In the genomic region with DNA sequence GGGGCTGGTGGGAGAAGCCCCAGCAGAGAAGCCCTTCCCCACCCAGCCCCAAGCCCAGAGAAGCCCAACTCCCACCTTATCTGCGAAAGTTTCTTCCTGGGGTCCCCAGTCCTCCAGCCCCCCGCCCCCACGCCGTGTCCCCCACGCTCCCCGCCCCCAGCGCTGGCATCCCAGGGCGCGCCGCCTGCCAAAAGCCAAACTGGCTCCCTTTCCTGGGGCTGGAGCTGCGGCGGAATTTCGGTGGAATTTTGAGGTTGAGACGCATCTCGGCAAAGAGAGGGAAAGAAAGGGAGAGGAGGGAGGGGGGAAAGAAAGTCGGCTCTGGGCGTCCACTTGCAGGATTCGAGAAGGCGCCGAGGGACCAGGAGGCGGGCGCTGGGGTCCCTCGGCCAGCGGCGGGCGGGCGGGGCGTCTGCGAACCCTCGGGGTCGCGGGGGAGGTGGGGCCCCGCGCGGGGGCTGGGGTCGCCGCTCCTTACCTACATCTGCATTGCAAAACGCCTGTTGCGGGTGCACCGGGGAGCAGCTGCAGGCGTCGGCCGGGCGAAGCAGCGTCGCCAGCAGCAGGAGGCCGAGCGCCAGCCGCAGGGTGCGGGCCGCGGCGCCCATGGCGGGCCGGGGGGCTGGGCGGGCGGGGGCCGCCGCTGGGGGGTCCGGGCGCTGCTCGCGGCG, we compare ENCODE assay signal across 8 cellular contexts. TPM values are rescaled to one million over a fixed set of nuclear protein-coding genes. Genes with fewer than 3 reads are reported as not detected.
DNase-seq lines count a peak whose midpoint lies in the region; ATAC-seq and TF ChIP-seq lines count a peak whose summit lies in the region.

No MANE protein-coding gene starts in this region.

- peaks cover 1 to 4% (median 1%) of the 10 kb centered on the region in 3 donors for H3K27me3 Mint-ChIP-seq in CD14-positive monocyte (ENCODE audit: low read depth in 3 of 3)

- H4K20me1 ChIP-seq in MM.1S (ENCODE audit: insufficient read depth, low read length) = peaks cover 5% of the 10 kb centered on the region; the same call in 1 of the 2 replicates

- no peak for ATAC-seq in GM21367 (IDR thresholded peaks at IDR 0.05; ENCODE audit: unreplicated experiment)

- no peaks in the 10 kb centered on the region for H3K9me3 ChIP-seq in MM.1S (replicated peaks; ENCODE audit: insufficient read depth, low read length)
- H3K9me3 ChIP-seq in mesodermal cell (ENCODE audit: control insufficient read depth, low read length) = no peaks in the 10 kb centered on the region

- intact Hi-C loops in CD14-positive monocyte (cut with micrococcal nuclease) = loop anchor here (2.0 to 5.0 kb wide), 5 partner anchors 42 to 62 kb away; no protein-coding TSS in a partner anchor

- peaks cover 51% of the 10 kb centered on the region for H3K79me2 ChIP-seq in MM.1S (ENCODE audit: low read length)

- H3K36me3 ChIP-seq in MM.1S (replicated peaks; ENCODE audit: insufficient read depth, low read length) (no peaks in the 10 kb centered on the region), mesodermal cell (ENCODE audit: control insufficient read depth, insufficient read depth, low read length) (peaks cover 6% of the 10 kb centered on the region)

- peaks cover 48% of the 10 kb centered on the region for H3K4me1 Mint-ChIP-seq in CD14-positive monocyte

- WGBS in mesodermal cell (ENCODE audit: insufficient coverage in 2 of 2), 2 experiments = 1% methylated on average over 36 to 48 of the region's 64 CpGs

- peak overlapping the region; percentile 93 for H3K9ac ChIP-seq in MM.1S (ENCODE audit: low read length)

- H3K36me3 Mint-ChIP-seq in CD14-positive monocyte = peaks cover 16 to 21% of the 10 kb centered on the region in 2 donors

- peak overlapping the region; percentile 91 for H3K4me3 ChIP-seq in MM.1S (ENCODE audit: low read length)
- H3K4me3 ChIP-seq in coronary artery = peak overlapping the region; percentile 90
- peak overlapping the region; percentile 60 for H3K4me3 ChIP-seq in mesodermal cell (ENCODE audit: extremely low read depth, insufficient read depth, low read length, poor library complexity, severe bottlenecking)

- H3K4me1 ChIP-seq in MM.1S (ENCODE audit: low read length) (peaks cover 19% of the 10 kb centered on the region), mesodermal cell (ENCODE audit: control insufficient read depth, insufficient read depth, low read length, poor library complexity, severe bottlenecking) (peaks cover 23% of the 10 kb centered on the region)

- no peak overlapping the region for H2AFZ ChIP-seq in MM.1S (ENCODE audit: low read length)

- H3K9me2 ChIP-seq in MM.1S (replicated peaks; ENCODE audit: insufficient read depth, low read length) = no peaks in the 10 kb centered on the region

- H3K27ac ChIP-seq in MM.1S (ENCODE audit: low read length) (peak overlapping the region; percentile 99), coronary artery (peak overlapping the region; percentile 99 to 100), mesodermal cell (ENCODE audit: low read depth, low read length, severe bottlenecking) (no peak overlapping the region)

- peaks cover 0 to 2% (median 0%) of the 10 kb centered on the region in 7 donors for H3K9me3 Mint-ChIP-seq in CD14-positive monocyte

- H3K27ac Mint-ChIP-seq in CD14-positive monocyte = peak overlapping the region; percentile 91 to 98 (median 95)

- H3F3A ChIP-seq in MM.1S (ENCODE audit: insufficient read depth, low read length) = peaks cover 12% of the 10 kb centered on the region

- DNase-seq in CD14-positive monocyte (ENCODE audit: low spot score) (no peak), MM.1S (peak; percentile 30), coronary artery (ENCODE audit: low spot score) (no peak), cerebellar nuclear complex (lab: John Stamatoyannopoulos, UW) (no peak), mesenteric fat pad (ENCODE audit: low spot score) (no peak), foreskin melanocyte (no peak)

- peak overlapping the region; percentile 94 to 95 for H3K4me3 Mint-ChIP-seq in CD14-positive monocyte

- no peaks in the 10 kb centered on the region for H3K27me3 ChIP-seq in MM.1S (replicated peaks; ENCODE audit: insufficient read depth, low read length)

- H3K4me2 ChIP-seq in MM.1S (ENCODE audit: low read depth, low read length) = peak overlapping the region; percentile 93

- TF ChIP-seq CTCF in CD14-positive monocyte (IDR thresholded peaks at IDR 0.05) = no peak
- no peak for TF ChIP-seq CTCF in MM.1S (IDR thresholded peaks at IDR 0.05; ENCODE audit: low read length)
- TF ChIP-seq CTCF in coronary artery (IDR thresholded peaks at IDR 0.05) = no peak

RNA-seq across cellular contexts. Expression of a gene that starts 0.6 kb away (rescaled TPM):
- 1 to 10 TPM; 4.5 to 6.4 TPM for polyA plus RNA-seq in CD14-positive monocyte
- 79.6 TPM for polyA plus RNA-seq in mesodermal cell (2013, experiment 1 of 2)
- 74.1 TPM for polyA plus RNA-seq in mesodermal cell (2013, experiment 2 of 2)
- total RNA-seq in mesenteric fat pad = 351 TPM

RNA-seq across cellular contexts. Expression of a gene that starts 21.6 kb away (rescaled TPM):
- polyA plus RNA-seq in CD14-positive monocyte = under 1 TPM in 1 of 2 donors, not detected in 1; 0.38 TPM
- 0.33 TPM for polyA plus RNA-seq in mesodermal cell (2013, experiment 1 of 2)
- 0.40 TPM for polyA plus RNA-seq in mesodermal cell (2013, experiment 2 of 2)
- 6.5 TPM for total RNA-seq in mesenteric fat pad

RNA-seq across cellular contexts. Expression of a gene that starts 55.1 kb away (rescaled TPM):
- 10 to 100 TPM; 11.7 to 12.0 TPM for polyA plus RNA-seq in CD14-positive monocyte
- polyA plus RNA-seq in mesodermal cell (2013, experiment 1 of 2) = 18.2 TPM
- 17.5 TPM for polyA plus RNA-seq in mesodermal cell (2013, experiment 2 of 2)
- 417 TPM for total RNA-seq in mesenteric fat pad
